In genomic region chr5:761854-762685, GRCh38 we compare ENCODE assay signal across 10 cellular contexts. TPM values are rescaled to one million over a fixed set of nuclear protein-coding genes. Genes with fewer than 3 reads are reported as not detected.
DNase-seq lines count a peak whose midpoint lies in the region; FAIRE-seq and TF ChIP-seq lines count a peak whose summit lies in the region.
"Had no signal": no experiment of that assay in that cellular context is flagged by ENCODE, and none has a peak within 500 bp of the region (broad histone marks: within the 10 kb centered on the region; RNA-seq: fewer than 3 reads in every experiment).

No MANE protein-coding gene starts in this region.

- DNase-seq in G401 (ENCODE audit: low spot score), result peak; percentile 78
- peak; percentile 67 for DNase-seq in NCI-H1092 treated with DMSO at 0.1 percent for 48 hours (lab: John Stamatoyannopoulos, UW)
- DNase-seq in ecto neural progenitor cell (ENCODE audit: low spot score), result peak; percentile 54
- peak in 6 of 10 donors; percentile 52 to 94 (median 74) for DNase-seq in posterior cingulate gyrus
- DNase-seq in EL, result no peak
- no peak for DNase-seq in RKO (ENCODE audit: low spot score)
- DNase-seq in GM12892 (ENCODE audit: insufficient read length), result no peak
- DNase-seq: NCI-H2081 treated with DMSO at 0.1 percent for 48 hours had no signal

- no peak for TF ChIP-seq POLR2A in GM12892 (IDR thresholded peaks at IDR 0.05; ENCODE audit: low read depth, low read length)

- in situ Hi-C loops in G401 (cut with HindIII; ENCODE audit: low sequenced_read_pairs), result no loop called here

- intact Hi-C loops in posterior cingulate gyrus (cut with DNase I), result no loop called here

- no peak for FAIRE-seq in GM12892 (lab: Jason Lieb, UNC)
- FAIRE-seq: G401.6 had no signal

RNA-seq across cellular contexts. Expression of gene ZDHHC11B, which starts 22.5 kb away (rescaled TPM):
- total RNA-seq in G401 (2014; rRNA removed; shearing (Covaris generic)), result 0.31 TPM in 1 of 2 replicates, not detected in the other
- 0.15 TPM for polyA plus RNA-seq in GM12892 (2012; ENCODE audit: missing spikeins)
- total RNA-seq: dermis microvascular lymphatic vessel endothelial cell had no signal

Comparison
In these comparisons a context has a peak if more than half of its experiments do, and no peak if none do; other contexts are left out.
1. DNase-seq: peak in G401 (single experiment), NCI-H1092 treated with DMSO at 0.1 percent for 48 hours (single experiment), ecto neural progenitor cell (single experiment) and posterior cingulate gyrus (6 of 10); none in EL (single experiment), RKO (single experiment) and GM12892 (single experiment).